ENCODE assay signal across 19 cellular contexts in the genomic region with DNA sequence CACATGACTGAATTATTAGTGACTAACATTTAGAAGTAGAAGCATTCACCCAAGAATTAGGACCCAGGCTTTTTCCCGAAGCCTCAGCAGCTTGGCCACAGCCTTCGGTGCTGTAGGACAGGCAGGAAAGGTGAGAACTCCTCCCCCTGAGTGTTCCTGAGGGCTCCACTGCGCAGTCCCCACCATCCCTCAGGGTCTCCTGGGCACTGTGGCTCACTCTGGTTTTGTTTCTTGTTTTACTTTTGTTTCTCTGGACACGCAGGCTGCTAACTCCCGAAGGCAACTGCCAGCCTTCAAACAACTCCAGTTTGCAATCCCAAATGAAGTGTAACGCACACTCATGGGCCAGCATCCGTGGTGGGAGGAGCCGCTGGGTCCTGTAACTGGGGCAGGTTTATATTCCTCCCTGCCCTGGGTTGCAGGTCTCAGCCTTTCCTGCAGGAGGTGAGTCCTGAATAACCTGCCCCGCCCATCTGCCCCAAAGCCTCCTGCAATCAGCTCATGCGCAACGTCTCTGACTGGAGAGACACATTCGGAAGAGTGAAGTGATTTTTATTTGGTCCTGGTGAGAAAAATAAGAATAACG.
DNase-seq lines count a peak whose midpoint lies in the region; TF ChIP-seq lines count a peak whose summit lies in the region.
"Had no signal": no experiment of that assay in that cellular context is flagged by ENCODE, and none has a peak within 500 bp of the region (broad histone marks: within the 10 kb centered on the region; RNA-seq: fewer than 3 reads in every experiment).

No MANE protein-coding gene starts in this region.

- DNase-seq in DMS79 treated with DMSO at 0.1 percent for 48 hours (lab: John Stamatoyannopoulos, UW) (peak; percentile 7), DMS79 (lab: John Stamatoyannopoulos, UW) (no peak), MM.1S (no peak), islet precursor cell (peak; percentile 65), progenitor cell of endocrine pancreas (ENCODE audit: low spot score, unreplicated experiment) (no peak), tibial nerve (ENCODE audit: low spot score in 2 of 2) (no peak), brain microvascular endothelial cell (no peak)
- DNase-seq in activated CD4-positive, CD25-positive, alpha-beta regulatory T cell treated with anti-CD3 and anti-CD28 coated beads, Interleukin-2, amount 50 U/mL, for 72 hours = no peak
- DNase-seq: DMS 273 treated with DMSO at 0.1 percent for 48 hours, EL, HCEC 1CT, NCI-H1436 treated with DMSO at 0.1 percent for 48 hours, NCI-H2081, NCI-H69, PC-9, SHP77 had no signal

- no peaks in the 10 kb centered on the region for H4K20me1 ChIP-seq in MM.1S (ENCODE audit: insufficient read depth, low read length)
- H4K20me1 ChIP-seq: BLaER1 had no signal

- TF ChIP-seq EP300 in tibial nerve (IDR thresholded peaks at IDR 0.05) = no peak

- H2AFZ ChIP-seq in MM.1S (ENCODE audit: low read length) = no peak overlapping the region
- H2AFZ ChIP-seq: PC-9 had no signal

- H3K27ac ChIP-seq in MM.1S (ENCODE audit: low read length) (no peak overlapping the region), tibial nerve (no peak overlapping the region), brain microvascular endothelial cell (no peak overlapping the region)
- H3K27ac ChIP-seq: 22Rv1, BLaER1, PC-9 had no signal

- peaks cover 4% of the 10 kb centered on the region for H3K27me3 Mint-ChIP-seq in progenitor cell of endocrine pancreas
- H3K27me3 Mint-ChIP-seq: IgD-negative memory B cell had no signal

- 69 to 76% methylated on average over 13 of the region's 13 CpGs for WGBS in tibial nerve, 2 donors

- no peak overlapping the region for H3K9ac ChIP-seq in MM.1S (ENCODE audit: low read length)
- H3K9ac ChIP-seq: BLaER1 had no signal

- no peaks in the 10 kb centered on the region for H3K4me1 Mint-ChIP-seq in progenitor cell of endocrine pancreas (ENCODE audit: low read depth)
- H3K4me1 Mint-ChIP-seq: IgD-negative memory B cell had no signal

- no peak for TF ChIP-seq POLR2A in tibial nerve (IDR thresholded peaks at IDR 0.05)

- no peak overlapping the region for H3K4me3 Mint-ChIP-seq in progenitor cell of endocrine pancreas (ENCODE audit: low read depth)

- peak overlapping the region; percentile 18; the same call in 1 of the 2 replicates for H3K4me2 ChIP-seq in MM.1S (ENCODE audit: low read depth, low read length)
- H3K4me2 ChIP-seq: BLaER1, PC-9 had no signal

- H3K36me3 ChIP-seq in MM.1S (replicated peaks; ENCODE audit: insufficient read depth, low read length) (no peaks in the 10 kb centered on the region), tibial nerve (no peaks in the 10 kb centered on the region), brain microvascular endothelial cell (replicated peaks) (no peaks in the 10 kb centered on the region)
- H3K36me3 ChIP-seq: BLaER1 had no signal

- no peaks in the 10 kb centered on the region for H3K9me3 ChIP-seq in MM.1S (replicated peaks; ENCODE audit: insufficient read depth, low read length)
- peaks cover 0 to under 1% (median 0%) of the 10 kb centered on the region in 4 donors for H3K9me3 ChIP-seq in tibial nerve

- H3K4me1 ChIP-seq in MM.1S (ENCODE audit: low read length) = no peaks in the 10 kb centered on the region
- no peaks in the 10 kb centered on the region for H3K4me1 ChIP-seq in tibial nerve
- H3K4me1 ChIP-seq: BLaER1 had no signal

- no peaks in the 10 kb centered on the region for H3K36me3 Mint-ChIP-seq in progenitor cell of endocrine pancreas (ENCODE audit: insufficient read depth)

- in situ Hi-C loops in brain microvascular endothelial cell (cut with HindIII; ENCODE audit: low pct_ligation_motif_present, low sequenced_read_pairs) = no loop called here

- no peaks in the 10 kb centered on the region for H3F3A ChIP-seq in MM.1S (ENCODE audit: insufficient read depth, low read length)

- TF ChIP-seq CTCF in MM.1S (IDR thresholded peaks at IDR 0.05; ENCODE audit: low read length) (no peak), progenitor cell of endocrine pancreas (IDR thresholded peaks at IDR 0.05; ENCODE audit: unreplicated experiment) (no peak), tibial nerve (IDR thresholded peaks at IDR 0.05) (no peak), brain microvascular endothelial cell (IDR thresholded peaks at IDR 0.05; ENCODE audit: low read depth, low read length, missing control alignments) (no peak)

- no peaks in the 10 kb centered on the region for H3K9me3 Mint-ChIP-seq in progenitor cell of endocrine pancreas (ENCODE audit: low read depth)

- no peaks in the 10 kb centered on the region for H3K9me2 ChIP-seq in MM.1S (replicated peaks; ENCODE audit: insufficient read depth, low read length)

- H3K27me3 ChIP-seq in MM.1S (replicated peaks; ENCODE audit: insufficient read depth, low read length) = peaks cover 47% of the 10 kb centered on the region
- no peaks in the 10 kb centered on the region for H3K27me3 ChIP-seq in tibial nerve
- H3K27me3 ChIP-seq in brain microvascular endothelial cell (replicated peaks) = no peaks in the 10 kb centered on the region
- H3K27me3 ChIP-seq: BLaER1 had no signal

- H3K27ac Mint-ChIP-seq in progenitor cell of endocrine pancreas = peak overlapping the region; percentile 6
- H3K27ac Mint-ChIP-seq: IgD-negative memory B cell had no signal

- H3K79me2 ChIP-seq in MM.1S (ENCODE audit: low read length) = no peaks in the 10 kb centered on the region

- no peak overlapping the region for H3K4me3 ChIP-seq in MM.1S (ENCODE audit: low read length)
- no peak overlapping the region for H3K4me3 ChIP-seq in tibial nerve
- H3K4me3 ChIP-seq in brain microvascular endothelial cell (ENCODE audit: low read depth, low read length) = no peak overlapping the region
- H3K4me3 ChIP-seq: BLaER1, PC-9 had no signal

Comparison
In these comparisons a context has a peak if more than half of its experiments do, and no peak if none do; other contexts are left out.
1. DNase-seq: peak in DMS79 treated with DMSO at 0.1 percent for 48 hours (single experiment) and islet precursor cell (single experiment); none in DMS79 (single experiment), MM.1S (single experiment), progenitor cell of endocrine pancreas (single experiment), tibial nerve (0 of 2), brain microvascular endothelial cell (single experiment) and activated CD4-positive, CD25-positive, alpha-beta regulatory T cell treated with anti-CD3 and anti-CD28 coated beads, Interleukin-2, amount 50 U/mL, for 72 hours (single experiment).